27 cellular contexts compared by ENCODE assay signal in genomic region chr1:220759147-220759546, GRCh38.
"Had no signal": no experiment of that assay in that cellular context is flagged by ENCODE, and none has a peak within 500 bp of the region (broad histone marks: within the 10 kb centered on the region; RNA-seq: fewer than 3 reads in every experiment).

No MANE protein-coding gene starts in this region.

- DNase-seq: dermis blood vessel endothelial cell; effector CD8-positive, alpha-beta T cell; effector memory CD8-positive, alpha-beta T cell; endodermal cell; erythroblast; esophagus squamous epithelium; foreskin fibroblast; foreskin melanocyte; gastrocnemius medialis; glutamatergic neuron; heart right ventricle; hippocampal formation; left cardiac atrium; left lung; left ventricle myocardium superior; lower lobe of right lung; mesenchymal stem cell; mucosa of descending colon; naive B cell had no signal

- H3K27ac Mint-ChIP-seq: effector memory CD8-positive, alpha-beta T cell; endodermal cell; mesothelial cell of epicardium; naive B cell had no signal

- H3K4me3 ChIP-seq: coronary artery, esophagus squamous epithelium, gastrocnemius medialis, heart right ventricle, left lung, lower lobe of right lung, mucosa of descending colon had no signal

- H3K36me3 Mint-ChIP-seq: naive B cell had no signal

- H3K9me3 ChIP-seq: esophagus squamous epithelium, gastrocnemius medialis, heart right ventricle, left lung, lower lobe of right lung, mucosa of descending colon had no signal

- H3K9me3 Mint-ChIP-seq: effector memory CD8-positive, alpha-beta T cell; endodermal cell; mesothelial cell of epicardium had no signal

- H3K4me3 Mint-ChIP-seq: effector memory CD8-positive, alpha-beta T cell; endodermal cell; mesothelial cell of epicardium had no signal

- H3K4me1 ChIP-seq: esophagus squamous epithelium, gastrocnemius medialis, left lung had no signal

- H3K4me1 Mint-ChIP-seq: endodermal cell, mesothelial cell of epicardium, naive B cell had no signal

- H3K27ac ChIP-seq: coronary artery, epithelial cell of prostate, esophagus squamous epithelium, gastrocnemius medialis, heart right ventricle, left lung, lower lobe of right lung had no signal

- ATAC-seq: effector memory CD8-positive, alpha-beta T cell; esophagus mucosa; gastrocnemius medialis; heart right ventricle; left cardiac atrium; left lung; left ventricle myocardium superior; mucosa of descending colon had no signal

- FAIRE-seq: colon, endometrium, islet of Langerhans, keratinocyte had no signal

- H3K27me3 ChIP-seq: esophagus squamous epithelium, gastrocnemius medialis, heart right ventricle, left lung had no signal
